Comparison of ENCODE assay signal across 22 cellular contexts in genomic region chr20:54293526-54293925, GRCh38.
DNase-seq lines count a peak whose midpoint lies in the region; ATAC-seq and TF ChIP-seq lines count a peak whose summit lies in the region.
"Had no signal": no experiment of that assay in that cellular context is flagged by ENCODE, and none has a peak within 500 bp of the region (broad histone marks: within the 10 kb centered on the region; RNA-seq: fewer than 3 reads in every experiment).

No MANE protein-coding gene starts in this region.

- no TSS peak for BruUV-seq in MCF 10A (replicated peaks; lab: Mats Ljungman, UMichigan)
- no TSS peak for BruUV-seq in mammary epithelial cell (replicated peaks; lab: Mats Ljungman, UMichigan)

- TF ChIP-seq CTCF in MCF 10A (IDR thresholded peaks at IDR 0.05; ENCODE audit: unreplicated experiment), result no peak
- TF ChIP-seq CTCF in mammary epithelial cell (conservative IDR thresholded peaks at IDR 0.05 in 1 of 2, IDR thresholded peaks at IDR 0.05 in 1 of 2; ENCODE audit: extremely low read depth in 1 of 2, insufficient read depth in 1 of 2, low read depth in 1 of 2, low read length in 2 of 2), result no peak
- no peak for TF ChIP-seq CTCF in activated CD8-positive, alpha-beta T cell treated with anti-CD3 and anti-CD28 coated beads for 36 hours (IDR thresholded peaks at IDR 0.05)

- H3K27ac Mint-ChIP-seq in MCF 10A (ENCODE audit: low read depth, unreplicated experiment), result no peak overlapping the region
- no peak overlapping the region for H3K27ac Mint-ChIP-seq in activated CD8-positive, alpha-beta T cell treated with anti-CD3 and anti-CD28 coated beads for 36 hours
- H3K27ac Mint-ChIP-seq: activated naive CD8-positive, alpha-beta T cell treated with anti-CD3 and anti-CD28 coated beads for 36 hours; dendritic cell treated with granulocyte-macrophage colony-stimulating factor and Interleukin-4, amounts not matched to agents 40 ng/mL and 50 ng/mL, for 4 days had no signal

- no peaks in the 10 kb centered on the region for H3K27me3 Mint-ChIP-seq in MCF 10A (ENCODE audit: insufficient read depth, unreplicated experiment)
- peaks cover 31% of the 10 kb centered on the region for H3K27me3 Mint-ChIP-seq in activated CD8-positive, alpha-beta T cell treated with anti-CD3 and anti-CD28 coated beads for 36 hours
- H3K27me3 Mint-ChIP-seq: dendritic cell treated with granulocyte-macrophage colony-stimulating factor and Interleukin-4, amounts not matched to agents 40 ng/mL and 50 ng/mL, for 4 days had no signal

- in situ Hi-C loops in mammary epithelial cell (cut with MboI; ENCODE audit: low sequenced_read_pairs in 2 of 2), result no loop called here

- H3K9ac ChIP-seq in mammary epithelial cell (ENCODE audit: insufficient read depth, low read length), result no peak overlapping the region
- H3K9ac ChIP-seq in adipocyte (ENCODE audit: low read length), result no peak overlapping the region
- H3K9ac ChIP-seq: KMS-11 had no signal

- H3K27ac ChIP-seq in mammary epithelial cell (ENCODE audit: insufficient read depth, low read depth, low read length), result no peak overlapping the region
- H3K27ac ChIP-seq: gastrocnemius medialis, KMS-11, stomach had no signal

- peaks cover 7% of the 10 kb centered on the region for H3K4me1 Mint-ChIP-seq in MCF 10A (ENCODE audit: insufficient read depth, unreplicated experiment)
- peaks cover 11% of the 10 kb centered on the region for H3K4me1 Mint-ChIP-seq in activated CD8-positive, alpha-beta T cell treated with anti-CD3 and anti-CD28 coated beads for 36 hours (ENCODE audit: low read depth)

- H3K4me1 ChIP-seq in mammary epithelial cell (ENCODE audit: insufficient read depth, low read length) (no peaks in the 10 kb centered on the region), adipocyte (ENCODE audit: control insufficient read depth, insufficient read depth, low read length) (no peaks in the 10 kb centered on the region)
- H3K4me1 ChIP-seq: BE2C, gastrocnemius medialis had no signal

- no peak overlapping the region for H3K4me2 ChIP-seq in mammary epithelial cell (ENCODE audit: insufficient read depth, low read depth, low read length)
- H3K4me2 ChIP-seq: KMS-11 had no signal

- no peaks in the 10 kb centered on the region for H3K79me2 ChIP-seq in mammary epithelial cell (ENCODE audit: insufficient read depth, low read length)

- WGBS in mammary epithelial cell (ENCODE audit: low coverage, missing lambda C conversion rate), result 0% methylated on average over 2 of the region's 2 CpGs

- H3K36me3 ChIP-seq in mammary epithelial cell (ENCODE audit: insufficient read depth, low read length) (no peaks in the 10 kb centered on the region), adipocyte (ENCODE audit: control insufficient read depth, insufficient read depth, low read length, severe bottlenecking) (no peaks in the 10 kb centered on the region)
- H3K36me3 ChIP-seq: BE2C, gastrocnemius medialis, stomach had no signal

- no peaks in the 10 kb centered on the region for H3K9me3 Mint-ChIP-seq in MCF 10A (ENCODE audit: unreplicated experiment)
- H3K9me3 Mint-ChIP-seq in activated CD8-positive, alpha-beta T cell treated with anti-CD3 and anti-CD28 coated beads for 36 hours, result no peaks in the 10 kb centered on the region
- H3K9me3 Mint-ChIP-seq: activated naive CD8-positive, alpha-beta T cell treated with anti-CD3 and anti-CD28 coated beads for 36 hours had no signal

- POLR2A ChIA-PET in MCF 10A (lab: Yijun Ruan, JAX), result no interaction called here
- POLR2A ChIA-PET in activated CD8-positive, alpha-beta T cell treated with anti-CD3 and anti-CD28 coated beads for 36 hours (lab: Charles Lee), result no interaction called here

- no peak overlapping the region for H2AFZ ChIP-seq in mammary epithelial cell (ENCODE audit: low read depth, low read length)

- no peaks in the 10 kb centered on the region for H4K20me1 ChIP-seq in mammary epithelial cell (ENCODE audit: insufficient read depth, low read length)

- intact Hi-C loops in MCF 10A (cut with micrococcal nuclease) (no loop called here), mammary epithelial cell (cut with micrococcal nuclease) (no loop called here)
- intact Hi-C loops in activated CD8-positive, alpha-beta T cell treated with anti-CD3 and anti-CD28 coated beads for 36 hours (cut with micrococcal nuclease), result no loop called here

- no peak overlapping the region for H3K4me3 Mint-ChIP-seq in MCF 10A (ENCODE audit: unreplicated experiment)
- no peak overlapping the region for H3K4me3 Mint-ChIP-seq in activated CD8-positive, alpha-beta T cell treated with anti-CD3 and anti-CD28 coated beads for 36 hours
- H3K4me3 Mint-ChIP-seq: activated naive CD8-positive, alpha-beta T cell treated with anti-CD3 and anti-CD28 coated beads for 36 hours; dendritic cell treated with granulocyte-macrophage colony-stimulating factor and Interleukin-4, amounts not matched to agents 40 ng/mL and 50 ng/mL, for 4 days had no signal

- CTCF ChIA-PET in MCF 10A (lab: Yijun Ruan, JAX) (interaction anchor here (0.7 to 1.5 kb wide), 4 partner anchors 8 to 164 kb away, joined by 3 to 5 read pairs (median 4); partner anchors contain the start of gene PFDN4), mammary epithelial cell (lab: Charles Lee; ENCODE audit: low non-redundant PET) (no interaction called here)
- CTCF ChIA-PET in activated CD8-positive, alpha-beta T cell treated with anti-CD3 and anti-CD28 coated beads for 36 hours (lab: Charles Lee), result interaction anchor here (0.9 kb wide), 1 partner anchor 9 kb away, joined by 3 read pairs; no protein-coding TSS in a partner anchor

- DNase-seq in MCF 10A (ENCODE audit: unreplicated experiment), result peak; percentile 2
- DNase-seq in mammary epithelial cell, result no peak
- peak; percentile 12 for DNase-seq in adipocyte (ENCODE audit: low read depth)
- peak; percentile 7 for DNase-seq in fibroblast of peridontal ligament (ENCODE audit: extremely low read depth)
- peak; percentile 50 for DNase-seq in renal cortical epithelial cell (ENCODE audit: low read depth)
- DNase-seq in activated CD8-positive, alpha-beta T cell treated with anti-CD3 and anti-CD28 coated beads for 36 hours, result no peak
- DNase-seq in NCI-H2227 (lab: John Stamatoyannopoulos, UW; ENCODE audit: unreplicated experiment), result no peak
- DNase-seq: activated CD4-positive, alpha-beta T cell treated with anti-CD3 and anti-CD28 coated beads, Interleukin-2, amount 50 U/mL, for 1 hour; activated CD8-positive, alpha-beta memory T cell treated with anti-CD3 and anti-CD28 coated beads, Interleukin-2, amount 50 U/mL, for 4 hours; activated naive CD8-positive, alpha-beta T cell treated with anti-CD3 and anti-CD28 coated beads for 36 hours; BE2C; gastrocnemius medialis; islet precursor cell; NCI-H1930; stimulated activated CD4-positive, alpha-beta T cell treated with anti-CD3 and anti-CD28 coated beads, Interleukin-4, amount 100 ng/mL, for 4 hours; stomach; trophoblast cell had no signal

- no peak overlapping the region for H3K4me3 ChIP-seq in mammary epithelial cell (replicated peaks in 1 of 3; ENCODE audit: insufficient read depth in 1 of 3, low read depth in 2 of 3, low read length in 3 of 3)
- H3K4me3 ChIP-seq in adipocyte (ENCODE audit: low read length), result no peak overlapping the region
- H3K4me3 ChIP-seq: gastrocnemius medialis, lung, stomach had no signal

- ATAC-seq in GM21786 (IDR thresholded peaks at IDR 0.05; ENCODE audit: unreplicated experiment), result no peak
- ATAC-seq in activated CD8-positive, alpha-beta T cell treated with anti-CD3 and anti-CD28 coated beads for 36 hours, result no peak
- ATAC-seq: gastrocnemius medialis, Panc1 had no signal

- dilution Hi-C loops in mammary epithelial cell (cut with HindIII; ENCODE audit: low sequenced_read_pairs), result loop anchor here (5.0 kb wide), 1 partner anchor 46 kb away; no protein-coding TSS in a partner anchor

- H3K27me3 ChIP-seq in mammary epithelial cell (ENCODE audit: insufficient read depth, low read length) (no peaks in the 10 kb centered on the region), adipocyte (replicated peaks; ENCODE audit: control insufficient read depth, insufficient read depth, low read length) (no peaks in the 10 kb centered on the region)
- H3K27me3 ChIP-seq: gastrocnemius medialis, stomach had no signal

- no peaks in the 10 kb centered on the region for H3K9me3 ChIP-seq in mammary epithelial cell (replicated peaks; ENCODE audit: insufficient read depth, low read length)
- no peaks in the 10 kb centered on the region for H3K9me3 ChIP-seq in adipocyte (ENCODE audit: control insufficient read depth, low read length)
- H3K9me3 ChIP-seq: BE2C, gastrocnemius medialis, stomach had no signal

- H3K36me3 Mint-ChIP-seq in MCF 10A (ENCODE audit: insufficient read depth, unreplicated experiment), result no peaks in the 10 kb centered on the region
- no peaks in the 10 kb centered on the region for H3K36me3 Mint-ChIP-seq in activated CD8-positive, alpha-beta T cell treated with anti-CD3 and anti-CD28 coated beads for 36 hours (ENCODE audit: low read depth)

Comparison
In these comparisons a context has a peak if more than half of its experiments do, and no peak if none do; other contexts are left out.
1. DNase-seq: peak in MCF 10A (single experiment), adipocyte (single experiment), fibroblast of peridontal ligament (single experiment) and renal cortical epithelial cell (single experiment); none in mammary epithelial cell (single experiment), activated CD8-positive, alpha-beta T cell treated with anti-CD3 and anti-CD28 coated beads for 36 hours (single experiment) and NCI-H2227 (single experiment).